In the genomic region with DNA sequence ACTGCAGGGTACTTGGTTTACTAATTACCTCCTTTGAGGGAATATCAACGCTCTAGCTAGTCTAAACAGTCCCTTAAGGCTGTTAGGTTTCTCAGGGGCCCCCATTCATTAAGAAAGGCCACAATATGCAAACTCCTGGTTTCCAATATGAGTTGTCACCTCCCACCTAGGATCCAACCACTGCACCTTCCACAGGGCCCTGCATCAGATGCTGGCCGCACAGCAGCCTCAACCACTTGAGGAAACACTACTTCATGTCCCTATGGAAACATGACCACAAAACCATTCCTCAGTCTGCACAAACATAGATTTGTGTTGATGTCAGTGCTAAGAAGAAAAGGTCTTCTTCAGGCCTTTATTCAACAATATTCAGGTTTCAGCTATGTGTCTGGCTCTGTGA, we compare ENCODE assay signal across 13 cellular contexts. TPM values are rescaled to one million over a fixed set of nuclear protein-coding genes. Genes with fewer than 3 reads are reported as not detected.
DNase-seq lines count a peak whose midpoint lies in the region; ATAC-seq lines count a peak whose summit lies in the region.
"Had no signal": no experiment of that assay in that cellular context is flagged by ENCODE, and none has a peak within 500 bp of the region (broad histone marks: within the 10 kb centered on the region; RNA-seq: fewer than 3 reads in every experiment).

No MANE protein-coding gene starts in this region.

- ATAC-seq in HG02642 (IDR thresholded peaks at IDR 0.05; ENCODE audit: poor library complexity, unreplicated experiment) = peak; percentile 32
- no peak for ATAC-seq in HG02571 (IDR thresholded peaks at IDR 0.05; ENCODE audit: unreplicated experiment)
- ATAC-seq in HG02970 (IDR thresholded peaks at IDR 0.05; ENCODE audit: low FRiP score, unreplicated experiment) = no peak
- ATAC-seq: A549, GM23338 had no signal

- DNase-seq in NCI-H2196 (lab: John Stamatoyannopoulos, UW; ENCODE audit: unreplicated experiment) = peak; percentile 23
- DNase-seq in NCI-H2196 treated with DMSO at 0.1 percent for 48 hours (lab: John Stamatoyannopoulos, UW; ENCODE audit: unreplicated experiment) = no peak
- DNase-seq in activated T-cell treated with anti-CD3 and anti-CD28 coated beads, Interleukin-2, amount 50 U/mL, for 48 hours = peak; percentile 54 to 55
- peak; percentile 2 for DNase-seq in renal cortical epithelial cell (ENCODE audit: low read depth)
- DNase-seq in NCI-H146 (lab: John Stamatoyannopoulos, UW) = no peak
- DNase-seq: cerebellar nuclear complex, nucleus accumbens had no signal

RNA-seq across cellular contexts. Expression of gene STAT4, which starts 40.9 kb away (rescaled TPM):
- 0.52 and 3.0 TPM in 2 replicates for total RNA-seq in renal cortical epithelial cell
- total RNA-seq: SK-MEL-5 had no signal

Comparison
In these comparisons a context has a peak if more than half of its experiments do, and no peak if none do; other contexts are left out.
1. DNase-seq: peak in NCI-H2196 (single experiment), activated T-cell treated with anti-CD3 and anti-CD28 coated beads, Interleukin-2, amount 50 U/mL, for 48 hours (2 of 2) and renal cortical epithelial cell (single experiment); none in NCI-H2196 treated with DMSO at 0.1 percent for 48 hours (single experiment) and NCI-H146 (single experiment).